1 cellular context compared by ENCODE assay signal in the genomic region with DNA sequence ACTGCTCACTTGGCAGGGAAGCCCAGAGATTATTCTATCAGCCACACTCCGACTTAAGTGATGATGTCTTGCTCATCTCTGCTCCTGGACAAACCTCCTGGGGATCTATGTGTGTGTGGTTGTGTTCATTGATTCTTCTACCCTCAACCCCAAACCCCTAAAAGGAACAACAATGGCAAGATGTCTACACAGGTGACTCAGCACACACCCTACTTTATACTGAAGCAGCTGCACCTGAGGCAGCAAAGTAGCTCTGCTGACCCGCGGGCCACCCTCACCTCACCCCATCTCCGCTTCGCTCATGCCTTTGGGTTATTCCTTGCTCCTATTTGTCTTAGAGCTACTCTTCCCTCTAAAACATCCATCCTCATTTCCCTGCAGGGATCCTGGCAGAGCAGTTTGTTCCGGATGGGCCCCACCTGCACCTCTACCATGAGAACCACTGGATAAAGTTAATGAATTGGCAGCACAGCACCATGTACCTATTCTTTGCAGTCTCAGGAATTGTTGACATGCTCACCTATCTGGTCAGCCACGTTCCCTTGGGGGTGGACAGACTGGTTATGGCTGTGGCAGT.
TF ChIP-seq lines count a peak whose summit lies in the region.

No MANE protein-coding gene starts in this region.

TF ChIP-seq in IMR-90, 13 proteins besides CTCF, POLR2A, EP300 and RAD21:
- no peak for TF ChIP-seq BHLHE40 (IDR thresholded peaks at IDR 0.05; ENCODE audit: low read depth, low read length)
- no peak for TF ChIP-seq NFE2L2 (IDR thresholded peaks at IDR 0.05; ENCODE audit: low read depth, low read length)
- TF ChIP-seq FOS (IDR thresholded peaks at IDR 0.05; ENCODE audit: low read depth, low read length), result no peak
- TF ChIP-seq RCOR1 (IDR thresholded peaks at IDR 0.05; ENCODE audit: insufficient replicate concordance, low read length), result no peak
- TF ChIP-seq MXI1 (IDR thresholded peaks at IDR 0.05; ENCODE audit: borderline replicate concordance, low read depth, low read length), result no peak
- no peak for TF ChIP-seq MAFK (IDR thresholded peaks at IDR 0.05; ENCODE audit: low read depth, low read length)
- no peak for TF ChIP-seq CEBPB (IDR thresholded peaks at IDR 0.05; ENCODE audit: low read depth, low read length)
- TF ChIP-seq RFX5 (IDR thresholded peaks at IDR 0.05; ENCODE audit: low read depth, low read length), result no peak
- TF ChIP-seq CHD1 (IDR thresholded peaks at IDR 0.05; ENCODE audit: low read depth, low read length), result no peak
- TF ChIP-seq, protein P1, sequence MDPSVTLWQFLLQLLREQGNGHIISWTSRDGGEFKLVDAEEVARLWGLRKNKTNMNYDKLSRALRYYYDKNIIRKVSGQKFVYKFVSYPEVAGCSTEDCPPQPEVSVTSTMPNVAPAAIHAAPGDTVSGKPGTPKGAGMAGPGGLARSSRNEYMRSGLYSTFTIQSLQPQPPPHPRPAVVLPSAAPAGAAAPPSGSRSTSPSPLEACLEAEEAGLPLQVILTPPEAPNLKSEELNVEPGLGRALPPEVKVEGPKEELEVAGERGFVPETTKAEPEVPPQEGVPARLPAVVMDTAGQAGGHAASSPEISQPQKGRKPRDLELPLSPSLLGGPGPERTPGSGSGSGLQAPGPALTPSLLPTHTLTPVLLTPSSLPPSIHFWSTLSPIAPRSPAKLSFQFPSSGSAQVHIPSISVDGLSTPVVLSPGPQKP (IDR thresholded peaks at IDR 0.05; ENCODE audit: borderline replicate concordance, low read depth, low read length), result no peak
- TF ChIP-seq SMC3 (IDR thresholded peaks at IDR 0.05; ENCODE audit: low read depth, low read length), result no peak
- TF ChIP-seq, protein P2, sequence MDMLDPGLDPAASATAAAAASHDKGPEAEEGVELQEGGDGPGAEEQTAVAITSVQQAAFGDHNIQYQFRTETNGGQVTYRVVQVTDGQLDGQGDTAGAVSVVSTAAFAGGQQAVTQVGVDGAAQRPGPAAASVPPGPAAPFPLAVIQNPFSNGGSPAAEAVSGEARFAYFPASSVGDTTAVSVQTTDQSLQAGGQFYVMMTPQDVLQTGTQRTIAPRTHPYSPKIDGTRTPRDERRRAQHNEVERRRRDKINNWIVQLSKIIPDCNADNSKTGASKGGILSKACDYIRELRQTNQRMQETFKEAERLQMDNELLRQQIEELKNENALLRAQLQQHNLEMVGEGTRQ (IDR thresholded peaks at IDR 0.05; ENCODE audit: low read depth, low read length), result no peak
- TF ChIP-seq MAZ (IDR thresholded peaks at IDR 0.05; ENCODE audit: borderline replicate concordance, low read depth, low read length), result no peak
TF ChIP-seq in IMR-90: peak in this region for 0.
